8 cellular contexts compared by ENCODE assay signal in the genomic region with DNA sequence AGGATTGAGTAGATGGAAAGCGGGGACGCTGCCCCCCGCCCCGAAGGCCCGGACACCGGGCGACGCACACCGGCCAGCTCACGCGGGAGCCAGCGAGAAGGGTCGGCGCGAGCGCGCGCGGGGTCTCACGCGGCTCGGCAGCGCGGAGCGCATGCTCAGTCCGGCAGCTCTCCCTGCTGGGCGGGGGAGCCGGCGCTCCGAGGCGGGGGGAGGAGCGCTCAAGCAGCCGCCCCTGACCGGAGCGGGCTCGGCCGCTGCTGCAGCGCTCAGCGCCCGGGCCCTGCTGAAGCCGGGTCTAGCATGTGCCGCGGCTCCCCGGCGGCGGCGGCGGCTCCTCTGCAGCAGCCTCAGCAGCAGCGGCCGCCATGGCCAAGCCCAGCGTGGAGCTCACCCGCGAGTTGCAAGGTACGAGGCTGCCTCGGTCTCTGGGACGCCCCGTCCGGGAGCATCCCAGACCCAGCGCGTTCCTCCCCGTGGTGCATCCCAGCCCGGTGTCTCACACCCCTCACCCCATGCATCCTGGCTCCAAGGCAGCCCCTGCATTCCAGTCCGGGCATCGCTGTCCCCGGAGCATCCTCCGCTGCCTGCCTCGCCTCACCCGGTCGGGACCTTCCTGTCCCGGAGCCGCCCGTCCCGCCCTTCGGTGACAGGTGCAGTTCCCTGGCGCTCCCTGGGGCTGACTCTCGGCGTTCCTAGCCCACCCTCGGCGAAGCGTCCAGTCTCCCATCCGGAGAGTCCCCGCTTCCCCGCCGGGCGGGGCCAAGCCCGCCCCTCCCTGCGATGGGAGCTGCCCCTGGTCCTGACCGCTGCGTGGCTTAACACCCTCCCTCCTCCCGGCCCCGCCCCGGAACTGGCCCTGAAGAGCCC. TPM values are rescaled to one million over a fixed set of nuclear protein-coding genes. Genes with fewer than 3 reads are reported as not detected.
DNase-seq lines count a peak whose midpoint lies in the region; ATAC-seq, FAIRE-seq and TF ChIP-seq lines count a peak whose summit lies in the region.

A gene with protein sequence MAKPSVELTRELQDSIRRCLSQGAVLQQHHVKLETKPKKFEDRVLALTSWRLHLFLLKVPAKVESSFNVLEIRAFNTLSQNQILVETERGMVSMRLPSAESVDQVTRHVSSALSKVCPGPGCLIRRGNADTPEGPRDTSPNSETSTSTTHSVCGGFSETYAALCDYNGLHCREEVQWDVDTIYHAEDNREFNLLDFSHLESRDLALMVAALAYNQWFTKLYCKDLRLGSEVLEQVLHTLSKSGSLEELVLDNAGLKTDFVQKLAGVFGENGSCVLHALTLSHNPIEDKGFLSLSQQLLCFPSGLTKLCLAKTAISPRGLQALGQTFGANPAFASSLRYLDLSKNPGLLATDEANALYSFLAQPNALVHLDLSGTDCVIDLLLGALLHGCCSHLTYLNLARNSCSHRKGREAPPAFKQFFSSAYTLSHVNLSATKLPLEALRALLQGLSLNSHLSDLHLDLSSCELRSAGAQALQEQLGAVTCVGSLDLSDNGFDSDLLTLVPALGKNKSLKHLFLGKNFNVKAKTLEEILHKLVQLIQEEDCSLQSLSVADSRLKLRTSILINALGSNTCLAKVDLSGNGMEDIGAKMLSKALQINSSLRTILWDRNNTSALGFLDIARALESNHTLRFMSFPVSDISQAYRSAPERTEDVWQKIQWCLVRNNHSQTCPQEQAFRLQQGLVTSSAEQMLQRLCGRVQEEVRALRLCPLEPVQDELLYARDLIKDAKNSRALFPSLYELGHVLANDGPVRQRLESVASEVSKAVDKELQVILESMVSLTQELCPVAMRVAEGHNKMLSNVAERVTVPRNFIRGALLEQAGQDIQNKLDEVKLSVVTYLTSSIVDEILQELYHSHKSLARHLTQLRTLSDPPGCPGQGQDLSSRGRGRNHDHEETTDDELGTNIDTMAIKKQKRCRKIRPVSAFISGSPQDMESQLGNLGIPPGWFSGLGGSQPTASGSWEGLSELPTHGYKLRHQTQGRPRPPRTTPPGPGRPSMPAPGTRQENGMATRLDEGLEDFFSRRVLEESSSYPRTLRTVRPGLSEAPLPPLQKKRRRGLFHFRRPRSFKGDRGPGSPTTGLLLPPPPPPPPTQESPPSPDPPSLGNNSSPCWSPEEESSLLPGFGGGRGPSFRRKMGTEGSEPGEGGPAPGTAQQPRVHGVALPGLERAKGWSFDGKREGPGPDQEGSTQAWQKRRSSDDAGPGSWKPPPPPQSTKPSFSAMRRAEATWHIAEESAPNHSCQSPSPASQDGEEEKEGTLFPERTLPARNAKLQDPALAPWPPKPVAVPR (N-terminal part only) (plus strand): TSS at position 221 of the 867 bp plus-strand sequence. CDS start 145 bp downstream, at position 366.

- peaks cover 0 to 25% of the 10 kb centered on the region in 2 experiments; a peak in 2 of 5 replicates for H3K27me3 ChIP-seq in K562 (ENCODE audit: control insufficient read depth in 2 of 2, insufficient read depth in 2 of 2, low read length in 2 of 2)

- no peak for TF ChIP-seq EP300 in K562 (IDR thresholded peaks at IDR 0.05; ENCODE audit: low read length)

- no peak for TF ChIP-seq RAD21 in K562 (CRISPR knock-in tag; conservative IDR thresholded peaks at IDR 0.05 in 1 of 2, IDR thresholded peaks at IDR 0.05 in 1 of 2)

- in situ Hi-C loops in K562 (cut with MboI) = loop anchor here (10.0 kb wide), 1 partner anchor 383 kb away; no protein-coding TSS in a partner anchor

- DNase-seq in GM12864 (ENCODE audit: low read depth) = no peak
- peak; percentile 74 for DNase-seq in NAMALWA (ENCODE audit: low spot score)
- peak; percentile 14 for DNase-seq in T-helper 22 cell (ENCODE audit: low read depth)
- DNase-seq in K562 (ENCODE audit: extremely low read depth in 1 of 4, low spot score in 3 of 4) = peak; percentile 70 to 89 (median 84)
- no peak for DNase-seq in sciatic nerve (ENCODE audit: low spot score)

- peak within 1 kb of the TSS; percentile 73 for H3K4me2 ChIP-seq in K562 (ENCODE audit: insufficient read depth, low read length)

- FAIRE-seq in K562 (lab: Jason Lieb, UNC) = no peak

- CTCF ChIA-PET in HEK293 (lab: Yijun Ruan, JAX) = interaction anchor here (0.6 to 3.2 kb wide), 6 partner anchors 17 to 162 kb away, joined by 3 to 12 read pairs (median 4); a partner anchor contains a TSS
- CTCF ChIA-PET in K562 (lab: Yijun Ruan, JAX; ENCODE audit: low intra/inter-chr PET ratio) = no interaction called here

- 1% methylated on average over 14 of the region's 92 CpGs for WGBS in K562 (ENCODE audit: insufficient coverage, low coverage, missing lambda C conversion rate)

- BruUV-seq in K562 (replicated peaks; lab: Mats Ljungman, UMichigan) = no TSS peak

- TF ChIP-seq POLR2A in K562 (conservative IDR thresholded peaks at IDR 0.05) = 0 out of 2 replicates have a peak, but pooled peaks have one; percentile 37

- H2AFZ ChIP-seq in K562 (ENCODE audit: low read depth, low read length) = peak within 1 kb of the TSS; percentile 85

- H3K4me3 ChIP-seq in GM12864 (ENCODE audit: low read depth, low read length) (peak within 1 kb of the TSS; percentile 63), HEK293 (ENCODE audit: low read depth, low read length) (peak within 1 kb of the TSS; percentile 52), K562 (peak within 1 kb of the TSS; percentile 43), iPS-11a (ENCODE audit: low read depth, low read length) (peak within 1 kb of the TSS; percentile 79)

- H3K36me3 ChIP-seq in HEK293 (ENCODE audit: control insufficient read depth in 2 of 2, insufficient read depth in 1 of 2, low read length in 2 of 2) = no peaks in the 10 kb centered on the region
- H3K36me3 ChIP-seq in K562 (ENCODE audit: control insufficient read depth, insufficient read depth, low read length) = no peaks in the 10 kb centered on the region

- H3K9me3 ChIP-seq in HEK293 (ENCODE audit: control insufficient read depth, insufficient read depth, low read depth, low read length) (no peaks in the 10 kb centered on the region), K562 (replicated peaks; ENCODE audit: control insufficient read depth, insufficient read depth, low read depth, low read length) (no peaks in the 10 kb centered on the region)

- intact Hi-C loops in K562 (cut with micrococcal nuclease) = no loop called here
- intact Hi-C loops in sciatic nerve (cut with DNase I) = no loop called here

- no peaks in the 10 kb centered on the region for H3K9me1 ChIP-seq in K562 (ENCODE audit: control insufficient read depth, insufficient read depth, low read length)

- peak within 1 kb of the TSS; percentile 56 to 88; a peak in 3 of 4 replicates for H3K9ac ChIP-seq in K562 (ENCODE audit: insufficient read depth in 1 of 2, low read depth in 2 of 2, low read length in 2 of 2)

- no peak within 1 kb of the TSS; the same call in 1 of the 2 replicates for H3K27ac ChIP-seq in HEK293 (ENCODE audit: extremely low read depth, low read depth, low read length)
- no peak within 1 kb of the TSS for H3K27ac ChIP-seq in K562 (ENCODE audit: extremely low read depth, low read depth, low read length)

- POLR2A ChIA-PET in HEK293 (lab: Yijun Ruan, JAX) (interaction anchor here (0.5 to 1.7 kb wide), 6 partner anchors 31 to 219 kb away, joined by 3 to 12 read pairs (median 4); a partner anchor contains a TSS), K562 (lab: Yijun Ruan, JAX) (interaction anchor here (0.6 to 1.1 kb wide), 3 partner anchors 63 to 237 kb away, joined by 3 read pairs; a partner anchor contains a TSS)

- H3K79me2 ChIP-seq in K562 (ENCODE audit: control insufficient read depth, insufficient read depth, low read length) = no peaks in the 10 kb centered on the region

- peaks cover 4% of the 10 kb centered on the region for H4K20me1 ChIP-seq in K562 (replicated peaks; ENCODE audit: control insufficient read depth, insufficient read depth, low read length)

- H3K4me1 ChIP-seq in HEK293 (ENCODE audit: control insufficient read depth, insufficient read depth, low read length) = no peaks in the 10 kb centered on the region
- peaks cover 9 to 20% of the 10 kb centered on the region in 2 experiments; a peak in 3 of 5 replicates for H3K4me1 ChIP-seq in K562 (replicated peaks in 1 of 2; ENCODE audit: control insufficient read depth in 2 of 2, insufficient read depth in 2 of 2, low read length in 2 of 2)

- no peak for TF ChIP-seq CTCF in GM12864 (IDR thresholded peaks at IDR 0.05; ENCODE audit: low read depth, low read length, missing control alignments)
- TF ChIP-seq CTCF in HEK293 (tag by site-specific recombination; IDR thresholded peaks at IDR 0.05) = 0 out of 2 replicates have a peak, but pooled peaks have one; percentile 12
- TF ChIP-seq CTCF in K562 (IDR thresholded peaks at IDR 0.05 in 2 of 3, conservative IDR thresholded peaks at IDR 0.05 in 1 of 3; ENCODE audit: insufficient read depth in 2 of 3, low read depth in 1 of 3, low read length in 3 of 3) = no peak

- peak; percentile 96 for ATAC-seq in K562
- peak; percentile 86 for ATAC-seq in sciatic nerve
- ATAC-seq in GM21367 (IDR thresholded peaks at IDR 0.05; ENCODE audit: unreplicated experiment) = no peak

RNA-seq across cellular contexts. Expression of the gene that starts here (rescaled TPM):
- total RNA-seq in K562 (2011; cell fraction: chromatin; rRNA removed; ENCODE audit: low replicate concordance) = 0.19 and 1.2 TPM in 2 replicates
- total RNA-seq in K562 (2011; cell fraction: nucleolus; rRNA removed) = 0.13 and 0.17 TPM in 2 replicates
- 0.23 and 0.37 TPM in 2 replicates for total RNA-seq in K562 (2011; cell fraction: nucleoplasm; rRNA removed)
- not detected in 2 replicates for total RNA-seq in K562 (2014; rRNA removed)
- not detected in 2 replicates for total RNA-seq in K562 (2014; rRNA removed; fragmentation: Illumina TruSeq; extraction: Trizol)
- 0.04 TPM in 1 of 2 replicates, not detected in the other for total RNA-seq in K562 (2015; rRNA removed; fragmentation: Illumina TruSeq; extraction: Trizol)
- total RNA-seq in K562 (2021) = 0.11 TPM in 1 of 2 replicates, not detected in the other
- polyA plus RNA-seq in K562 (2011; rRNA removed) = 0.05 TPM in 1 of 2 replicates, not detected in the other
- 0.01 and 0.06 TPM in 2 replicates for polyA plus RNA-seq in K562 (2011; cell fraction: cytosol; rRNA removed)
- 0.93 and 0.94 TPM in 2 replicates for polyA plus RNA-seq in K562 (2011; cell fraction: nucleus; rRNA removed)
- polyA plus RNA-seq in K562 (2012) = 0.10 and 0.11 TPM in 2 replicates
- polyA plus RNA-seq in K562 (2014; fragmentation: Illumina TruSeq; extraction: Trizol) = 0.01 TPM in 1 of 2 replicates, not detected in the other
- not detected for polyA plus RNA-seq in K562 (2014; fragmentation: Nextera tagmentation; extraction: Ambion mirVana)
- 0.07 TPM in 2 replicates for polyA plus RNA-seq in K562 (2014; rRNA removed)
- polyA minus RNA-seq in K562 (2011; rRNA and poly(A)+ RNA removed) = not detected in 2 replicates
- polyA minus RNA-seq in K562 (2011; cell fraction: cytosol; rRNA and poly(A)+ RNA removed) = not detected in 2 replicates
- polyA minus RNA-seq in K562 (2011; cell fraction: nucleus; rRNA and poly(A)+ RNA removed) = 0.11 and 0.13 TPM in 2 replicates
- 0.58 TPM for total RNA-seq in sciatic nerve

Comparison
In these comparisons a context has a peak if more than half of its experiments do, and no peak if none do; other contexts are left out.
1. Peak in ATAC-seq in sciatic nerve; RNA of the gene not detected or under 1 TPM.
2. DNase-seq: peak in NAMALWA (single experiment), T-helper 22 cell (single experiment) and K562 (4 of 4); none in GM12864 (single experiment) and sciatic nerve (single experiment).
3. Peak in every context shown above with its lines, with median percentiles within 50 percentile points of each other: H3K4me3 ChIP-seq.